ENCODE assay signal across 12 cellular contexts in the genomic region with DNA sequence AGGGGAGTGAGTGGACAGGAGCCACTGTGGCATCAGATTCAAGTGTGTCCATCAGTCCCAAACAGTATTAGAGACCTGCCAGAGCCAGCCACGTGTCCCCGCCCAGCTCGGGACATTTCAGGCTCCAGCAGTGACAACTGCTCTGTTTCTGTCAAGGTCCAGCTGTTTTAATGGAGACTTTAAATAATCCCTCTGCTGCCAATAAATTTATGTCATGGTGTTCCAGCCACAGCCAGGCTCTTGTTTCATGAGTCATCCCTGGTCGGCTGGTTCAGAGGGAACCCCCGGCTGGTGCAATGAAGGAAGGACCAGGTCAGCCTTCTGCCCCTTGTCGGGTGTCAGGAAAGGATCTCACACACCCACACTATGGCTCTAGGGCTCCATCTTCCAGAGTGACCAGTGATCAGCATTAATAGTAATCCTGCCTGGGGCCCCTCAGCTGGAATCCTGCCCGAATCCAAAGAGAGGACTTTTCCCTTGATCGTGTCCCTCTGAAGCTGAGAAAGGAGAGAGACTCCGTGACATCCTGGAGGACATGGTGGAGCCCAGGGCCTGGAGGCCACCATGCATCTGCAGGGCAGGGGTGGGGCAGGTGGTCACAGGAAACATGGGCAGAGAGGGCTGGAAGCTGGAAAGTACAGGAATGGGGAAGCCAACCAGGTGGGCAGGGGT.
DNase-seq lines count a peak whose midpoint lies in the region; ATAC-seq and TF ChIP-seq lines count a peak whose summit lies in the region.
"Had no signal": no experiment of that assay in that cellular context is flagged by ENCODE, and none has a peak within 500 bp of the region (broad histone marks: within the 10 kb centered on the region; RNA-seq: fewer than 3 reads in every experiment).

No MANE protein-coding gene starts in this region.

- no peak overlapping the region for H3K27ac ChIP-seq in sigmoid colon
- H3K27ac ChIP-seq: thyroid gland had no signal

- H3K9me3 ChIP-seq in sigmoid colon, result no peaks in the 10 kb centered on the region
- H3K9me3 ChIP-seq: thyroid gland had no signal

- no peak for ATAC-seq in GM18870 (IDR thresholded peaks at IDR 0.05; ENCODE audit: unreplicated experiment)
- no peak for ATAC-seq in stimulated activated effector memory CD8-positive, alpha-beta T cell treated with anti-CD3 and anti-CD28 coated beads, Interleukin-12 subunit alpha, Interleukin-12 subunit beta, amount 100 ng/mL, for 72 hours

- TF ChIP-seq POLR2A in sigmoid colon (IDR thresholded peaks at IDR 0.05), result no peak

- no peak for TF ChIP-seq CTCF in foreskin fibroblast (IDR thresholded peaks at IDR 0.05; ENCODE audit: low read depth, low read length)
- TF ChIP-seq CTCF in retinal pigment epithelial cell (conservative IDR thresholded peaks at IDR 0.05; ENCODE audit: low read depth, low read length), result no peak
- TF ChIP-seq CTCF in sigmoid colon (IDR thresholded peaks at IDR 0.05), result no peak

- DNase-seq in ELR (ENCODE audit: low read depth), result peak; percentile 77
- peak; percentile 43 for DNase-seq in RKO (ENCODE audit: low spot score)
- peak; percentile 76 to 78 for DNase-seq in foreskin fibroblast
- peak; percentile 50 for DNase-seq in retinal pigment epithelial cell (ENCODE audit: low read depth)
- DNase-seq in sigmoid colon, result no peak
- DNase-seq in activated CD4-positive, alpha-beta T cell treated with anti-CD3 and anti-CD28 coated beads, Interleukin-2, amount 50 U/mL, for 48 hours, result no peak
- DNase-seq in stimulated activated effector memory CD8-positive, alpha-beta T cell treated with anti-CD3 and anti-CD28 coated beads, Interleukin-12 subunit alpha, Interleukin-12 subunit beta, amount 100 ng/mL, for 72 hours (ENCODE audit: low spot score in 2 of 2), result no peak
- DNase-seq: NCI-H1417; stimulated activated CD4-positive, alpha-beta T cell treated with anti-CD3 and anti-CD28 coated beads, Interleukin-12 subunit alpha, Interleukin-12 subunit beta, amount 100 ng/mL, for 4 hours; T-helper 9 cell had no signal

- H3K4me1 Mint-ChIP-seq in stimulated activated effector memory CD8-positive, alpha-beta T cell treated with anti-CD3 and anti-CD28 coated beads, Interleukin-12 subunit alpha, Interleukin-12 subunit beta, amount 100 ng/mL, for 72 hours, result no peaks in the 10 kb centered on the region

- TF ChIP-seq EP300 in sigmoid colon (IDR thresholded peaks at IDR 0.05), result no peak

- no peak overlapping the region for H3K4me3 Mint-ChIP-seq in stimulated activated effector memory CD8-positive, alpha-beta T cell treated with anti-CD3 and anti-CD28 coated beads, Interleukin-12 subunit alpha, Interleukin-12 subunit beta, amount 100 ng/mL, for 72 hours

- peaks cover 0 to 16% (median 3%) of the 10 kb centered on the region in 3 donors for H3K27me3 ChIP-seq in sigmoid colon
- H3K27me3 ChIP-seq: thyroid gland had no signal

- intact Hi-C loops in sigmoid colon (cut with DNase I), result no loop called here

- H3K36me3 ChIP-seq in sigmoid colon, result no peaks in the 10 kb centered on the region
- H3K36me3 ChIP-seq: thyroid gland had no signal

- H3K36me3 Mint-ChIP-seq in stimulated activated effector memory CD8-positive, alpha-beta T cell treated with anti-CD3 and anti-CD28 coated beads, Interleukin-12 subunit alpha, Interleukin-12 subunit beta, amount 100 ng/mL, for 72 hours, result no peaks in the 10 kb centered on the region

- 47 to 55% methylated on average over 9 of the region's 9 CpGs for WGBS in sigmoid colon, 2 donors

- H3K9me3 Mint-ChIP-seq in stimulated activated effector memory CD8-positive, alpha-beta T cell treated with anti-CD3 and anti-CD28 coated beads, Interleukin-12 subunit alpha, Interleukin-12 subunit beta, amount 100 ng/mL, for 72 hours, result no peaks in the 10 kb centered on the region

- no peak overlapping the region for H3K4me3 ChIP-seq in foreskin fibroblast (ENCODE audit: low read depth in 1 of 2, low read length in 2 of 2)
- no peak overlapping the region for H3K4me3 ChIP-seq in retinal pigment epithelial cell (ENCODE audit: low read length)
- no peak overlapping the region for H3K4me3 ChIP-seq in sigmoid colon
- H3K4me3 ChIP-seq: thyroid gland had no signal

- H3K4me1 ChIP-seq in sigmoid colon, result peaks cover 0 to 10% (median 9%) of the 10 kb centered on the region in 4 donors
- H3K4me1 ChIP-seq: thyroid gland had no signal

- no peak overlapping the region for H3K27ac Mint-ChIP-seq in stimulated activated effector memory CD8-positive, alpha-beta T cell treated with anti-CD3 and anti-CD28 coated beads, Interleukin-12 subunit alpha, Interleukin-12 subunit beta, amount 100 ng/mL, for 72 hours

Comparison
In these comparisons a context has a peak if more than half of its experiments do, and no peak if none do; other contexts are left out.
1. DNase-seq: peak in ELR (single experiment), RKO (single experiment), foreskin fibroblast (2 of 2) and retinal pigment epithelial cell (single experiment); none in sigmoid colon (single experiment), activated CD4-positive, alpha-beta T cell treated with anti-CD3 and anti-CD28 coated beads, Interleukin-2, amount 50 U/mL, for 48 hours (0 of 2) and stimulated activated effector memory CD8-positive, alpha-beta T cell treated with anti-CD3 and anti-CD28 coated beads, Interleukin-12 subunit alpha, Interleukin-12 subunit beta, amount 100 ng/mL, for 72 hours (0 of 2).